Comparison of ENCODE assay signal across 26 cellular contexts in genomic region chr3:29322586-29322985, GRCh38.
"Had no signal": no experiment of that assay in that cellular context is flagged by ENCODE, and none has a peak within 500 bp of the region (broad histone marks: within the 10 kb centered on the region; RNA-seq: fewer than 3 reads in every experiment).

No MANE protein-coding gene starts in this region.

- H3K27ac Mint-ChIP-seq: activated CD4-positive, alpha-beta T cell treated with anti-CD3 and anti-CD28 coated beads for 36 hours; activated CD4-positive, alpha-beta T cell treated with anti-CD3 and anti-CD28 coated beads, Interleukin-2, amount 10 ng/mL, durations not matched to agents 7 days and 5 days; activated CD8-positive, alpha-beta T cell treated with anti-CD3 and anti-CD28 coated beads, Interleukin-2, amount 10 ng/mL, durations not matched to agents 7 days and 5 days; activated naive CD4-positive, alpha-beta T cell treated with anti-CD3 and anti-CD28 coated beads for 36 hours; activated naive CD8-positive, alpha-beta T cell; activated naive CD8-positive, alpha-beta T cell treated with anti-CD3 and anti-CD28 coated beads, Interleukin-2, amount 50 U/mL, for 24 hours; activated T-helper 1 cell treated with anti-CD3 and anti-CD28 coated beads, Interleukin-12 subunit alpha, Interleukin-12 subunit beta, Interleukin-2, Interleukin-4 antibody, amounts not matched to agents 30 ng/mL and 10 ng/mL and 1 ng/mL, durations not matched to agents 14 hours and 24 hours and 36 hours; T-helper 1 cell treated with Interleukin-12 subunit alpha and Interleukin-12 subunit beta and Interleukin-4 antibody, amounts not matched to agents 30 μg/mL and 1 μg/mL, for 36 hours; T-helper 2 cell treated with Interferon-gamma antibody and Interleukin-4, amounts not matched to agents 5 μg/mL and 100 μg/mL, for 36 hours; WTC11 had no signal

- H3K4me3 Mint-ChIP-seq: activated CD4-positive, alpha-beta T cell treated with anti-CD3 and anti-CD28 coated beads for 36 hours; activated CD4-positive, alpha-beta T cell treated with anti-CD3 and anti-CD28 coated beads, Interleukin-2, amount 10 ng/mL, durations not matched to agents 7 days and 5 days; activated CD8-positive, alpha-beta T cell treated with anti-CD3 and anti-CD28 coated beads, Interleukin-2, amount 10 ng/mL, durations not matched to agents 7 days and 5 days; activated naive CD4-positive, alpha-beta T cell treated with anti-CD3 and anti-CD28 coated beads for 36 hours; activated naive CD8-positive, alpha-beta T cell; activated naive CD8-positive, alpha-beta T cell treated with anti-CD3 and anti-CD28 coated beads, Interleukin-2, amount 50 U/mL, for 24 hours; activated T-cell treated with anti-CD3 and anti-CD28 coated beads, Interleukin-2, amount 50 U/mL, for 4 hours; activated T-helper 1 cell treated with anti-CD3 and anti-CD28 coated beads, Interleukin-12 subunit alpha, Interleukin-12 subunit beta, Interleukin-2, Interleukin-4 antibody, amounts not matched to agents 30 ng/mL and 10 ng/mL and 1 ng/mL, durations not matched to agents 14 hours and 24 hours and 36 hours; T-helper 1 cell treated with Interleukin-12 subunit alpha and Interleukin-12 subunit beta and Interleukin-4 antibody, amounts not matched to agents 30 μg/mL and 1 μg/mL, for 36 hours; T-helper 2 cell treated with Interferon-gamma antibody and Interleukin-4, amounts not matched to agents 5 μg/mL and 100 μg/mL, for 36 hours; WTC11 had no signal

- H3K36me3 Mint-ChIP-seq: activated naive CD8-positive, alpha-beta T cell; WTC11 had no signal

- DNase-seq: activated CD4-positive, alpha-beta T cell treated with anti-CD3 and anti-CD28 coated beads for 36 hours; activated CD4-positive, alpha-beta T cell treated with anti-CD3 and anti-CD28 coated beads, Interleukin-2, amount 10 ng/mL, durations not matched to agents 7 days and 5 days; activated CD4-positive, alpha-beta T cell treated with anti-CD3 and anti-CD28 coated beads, Interleukin-2, amount 50 U/mL, for 48 hours; activated CD8-positive, alpha-beta T cell treated with anti-CD3 and anti-CD28 coated beads, Interleukin-2, amount 10 ng/mL, durations not matched to agents 7 days and 5 days; activated gamma-delta T cell treated with Interleukin-2 at 50 U/mL for 16 hours; activated naive CD4-positive, alpha-beta T cell treated with anti-CD3 and anti-CD28 coated beads for 36 hours; activated naive CD8-positive, alpha-beta T cell treated with anti-CD3 and anti-CD28 coated beads, Interleukin-2, amount 50 U/mL, for 24 hours; activated T-cell treated with anti-CD3 and anti-CD28 coated beads, Interleukin-2, amount 50 U/mL, for 4 hours; anterior cingulate cortex; brain microvascular endothelial cell; central memory CD4-positive, alpha-beta T cell; NCI-H1092 treated with DMSO at 0.1 percent for 48 hours; NCI-H1417 treated with DMSO at 0.1 percent for 48 hours; NCI-H2029; NCI-H510A; NCI-H526; NCI-H748 treated with DMSO at 0.1 percent for 48 hours; NK-92 treated with Interleukin-12 subunit alpha and Interleukin-12 subunit beta, amount 100 ng/mL, for 24 hours; OCI-M1; Right ventricle myocardium superior had no signal

- H3K9me3 Mint-ChIP-seq: activated CD4-positive, alpha-beta T cell treated with anti-CD3 and anti-CD28 coated beads, Interleukin-2, amount 10 ng/mL, durations not matched to agents 7 days and 5 days; activated naive CD4-positive, alpha-beta T cell treated with anti-CD3 and anti-CD28 coated beads for 36 hours; activated naive CD8-positive, alpha-beta T cell treated with anti-CD3 and anti-CD28 coated beads, Interleukin-2, amount 50 U/mL, for 24 hours; activated T-cell treated with anti-CD3 and anti-CD28 coated beads, Interleukin-2, amount 50 U/mL, for 4 hours; activated T-helper 1 cell treated with anti-CD3 and anti-CD28 coated beads, Interleukin-12 subunit alpha, Interleukin-12 subunit beta, Interleukin-2, Interleukin-4 antibody, amounts not matched to agents 30 ng/mL and 10 ng/mL and 1 ng/mL, durations not matched to agents 14 hours and 24 hours and 36 hours; T-helper 1 cell treated with Interleukin-12 subunit alpha and Interleukin-12 subunit beta and Interleukin-4 antibody, amounts not matched to agents 30 μg/mL and 1 μg/mL, for 36 hours; T-helper 2 cell treated with Interferon-gamma antibody and Interleukin-4, amounts not matched to agents 5 μg/mL and 100 μg/mL, for 36 hours; WTC11 had no signal

- H3K36me3 ChIP-seq: brain microvascular endothelial cell had no signal

- ATAC-seq: activated CD4-positive, alpha-beta T cell treated with anti-CD3 and anti-CD28 coated beads for 36 hours; activated CD4-positive, CD25-positive, alpha-beta regulatory T cell treated with anti-CD3 and anti-CD28 coated beads, Interleukin-2, amount 50 U/mL, for 24 hours; activated CD8-positive, alpha-beta T cell treated with anti-CD3 and anti-CD28 coated beads, Interleukin-2, amount 10 ng/mL, durations not matched to agents 7 days and 5 days; activated naive CD8-positive, alpha-beta T cell treated with anti-CD3 and anti-CD28 coated beads, Interleukin-2, amount 50 U/mL, for 24 hours; activated T-cell treated with anti-CD3 and anti-CD28 coated beads, Interleukin-2, amount 50 U/mL, for 4 hours; WTC11 had no signal

- H3K27me3 ChIP-seq: brain microvascular endothelial cell had no signal

- H3K27me3 Mint-ChIP-seq: activated CD4-positive, alpha-beta T cell treated with anti-CD3 and anti-CD28 coated beads for 36 hours; activated naive CD8-positive, alpha-beta T cell; activated naive CD8-positive, alpha-beta T cell treated with anti-CD3 and anti-CD28 coated beads, Interleukin-2, amount 50 U/mL, for 24 hours had no signal

- H3K27ac ChIP-seq: brain microvascular endothelial cell had no signal
